8 cellular contexts compared by ENCODE assay signal in the genomic region with DNA sequence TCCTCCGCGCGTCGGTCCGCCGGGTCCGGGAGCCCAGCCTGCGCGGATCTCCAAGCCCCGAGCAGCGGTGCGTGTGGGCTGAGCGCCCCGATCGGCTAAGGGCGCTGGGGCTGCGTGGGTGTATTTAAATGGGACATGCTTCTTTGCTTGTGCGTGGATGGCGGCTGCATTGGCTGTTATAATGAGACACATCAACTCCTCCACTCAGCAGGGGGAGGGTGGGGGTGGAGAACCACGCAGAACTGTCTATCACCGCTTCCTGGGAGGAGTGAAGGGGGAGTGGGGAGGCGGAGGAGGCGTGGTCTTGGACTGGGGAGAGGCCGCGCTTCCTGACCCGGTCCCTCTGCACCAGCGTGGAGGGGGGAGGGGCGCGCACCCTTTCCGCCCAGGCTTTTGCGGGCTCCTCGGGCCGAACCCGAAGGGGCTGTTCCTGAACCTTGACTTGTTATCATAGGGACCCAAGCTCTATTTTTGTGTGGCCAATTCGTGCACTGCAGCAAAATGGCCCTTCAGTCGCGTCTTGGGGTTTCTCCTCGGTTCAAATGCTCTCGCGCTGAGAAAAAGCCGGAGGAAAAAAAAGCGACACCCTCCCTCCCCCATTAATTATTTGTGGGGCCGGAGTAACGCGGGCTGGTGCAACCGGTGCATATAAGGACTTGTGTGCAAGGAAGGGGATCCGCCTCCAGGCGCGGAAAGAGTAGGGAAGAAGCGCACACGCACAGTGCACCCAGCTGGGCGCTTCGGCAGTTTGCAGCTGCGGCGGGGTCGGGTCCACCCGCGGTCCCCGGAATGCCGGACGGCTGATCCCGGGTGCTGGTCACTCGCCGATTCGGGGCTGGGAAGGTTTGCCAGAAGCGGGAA. TPM values are rescaled to one million over a fixed set of nuclear protein-coding genes. Genes with fewer than 3 reads are reported as not detected.
DNase-seq lines count a peak whose midpoint lies in the region; ATAC-seq and TF ChIP-seq lines count a peak whose summit lies in the region.

A gene (minus strand): TSS at position 180 of the 861 bp plus-strand sequence. CDS start 342 bp downstream, outside the sequence.

- no peaks in the 10 kb centered on the region for H3K9me3 ChIP-seq in hepatocyte (ENCODE audit: low read depth)

- peak; percentile 61 for DNase-seq in NCI-H146 treated with DMSO at 0.1 percent for 48 hours (lab: John Stamatoyannopoulos, UW; ENCODE audit: unreplicated experiment)
- DNase-seq in T-helper 22 cell (ENCODE audit: low read depth) = peak; percentile 96
- peak; percentile 53 for DNase-seq in astrocyte of the cerebellum (ENCODE audit: low read depth)
- DNase-seq in hepatocyte (ENCODE audit: low spot score) = peak; percentile 92
- DNase-seq in retinal pigment epithelial cell (ENCODE audit: low read depth) = peak; percentile 68
- DNase-seq in SHP77 treated with DMSO at 0.1 percent for 48 hours (lab: John Stamatoyannopoulos, UW) = no peak

- no peaks in the 10 kb centered on the region for H4K20me1 ChIP-seq in hepatocyte (ENCODE audit: insufficient read depth, poor library complexity, severe bottlenecking)

- TF ChIP-seq CTCF in astrocyte of the cerebellum (IDR thresholded peaks at IDR 0.05; ENCODE audit: low read depth, low read length, missing control alignments) (peak; percentile 27), hepatocyte (IDR thresholded peaks at IDR 0.05; ENCODE audit: poor library complexity) (no peak), retinal pigment epithelial cell (conservative IDR thresholded peaks at IDR 0.05; ENCODE audit: low read depth, low read length) (peak; percentile 8)

- peak within 1 kb of the TSS; percentile 70 for H3K27ac ChIP-seq in hepatocyte

- TF ChIP-seq POLR2A in GM15510 (IDR thresholded peaks at IDR 0.05; ENCODE audit: borderline replicate concordance, extremely low read depth, insufficient read length) = peak; percentile 84

- peaks cover 11% of the 10 kb centered on the region for H3K4me1 ChIP-seq in hepatocyte (ENCODE audit: insufficient read depth)

- peak within 1 kb of the TSS; percentile 69 for H3K4me3 ChIP-seq in astrocyte of the cerebellum (ENCODE audit: low read depth, low read length)
- H3K4me3 ChIP-seq in hepatocyte = peak within 1 kb of the TSS; percentile 97
- H3K4me3 ChIP-seq in retinal pigment epithelial cell (ENCODE audit: low read length) = peak within 1 kb of the TSS; percentile 96

- no peaks in the 10 kb centered on the region for H3K36me3 ChIP-seq in hepatocyte (replicated peaks; ENCODE audit: insufficient read depth, low read depth)

- in situ Hi-C loops in astrocyte of the cerebellum (cut with HindIII; ENCODE audit: low sequenced_read_pairs) = loop anchor here (5.0 kb wide), 2 partner anchors 53 to 107 kb away; no protein-coding TSS in a partner anchor

- H3K79me2 ChIP-seq in hepatocyte = peaks cover 35% of the 10 kb centered on the region

- no peaks in the 10 kb centered on the region for H3K27me3 ChIP-seq in hepatocyte

- peak within 1 kb of the TSS; percentile 96 for H2AFZ ChIP-seq in hepatocyte

- H3K4me2 ChIP-seq in hepatocyte = peak within 1 kb of the TSS; percentile 96

- no peaks in the 10 kb centered on the region for H3K9me2 ChIP-seq in hepatocyte (replicated peaks; ENCODE audit: insufficient read depth)

- WGBS in hepatocyte (ENCODE audit: low lambda C conversion rate, missing lambda C conversion rate) = under 1% methylated on average over 56 of the region's 66 CpGs

- peak; percentile 82 for ATAC-seq in HG02840 (IDR thresholded peaks at IDR 0.05; ENCODE audit: low FRiP score, unreplicated experiment)

RNA-seq across cellular contexts. Expression of the gene that starts here (rescaled TPM):
- 13.8 and 15.0 TPM in 2 replicates for total RNA-seq in hepatocyte
- polyA plus RNA-seq in hepatocyte = 7.4 and 12.1 TPM in 2 replicates
